7 cellular contexts compared by ENCODE assay signal in genomic region chr18:49447810-49448745, GRCh38. TPM values are rescaled to one million over a fixed set of nuclear protein-coding genes. Genes with fewer than 3 reads are reported as not detected.
DNase-seq lines count a peak whose midpoint lies in the region; ATAC-seq and TF ChIP-seq lines count a peak whose summit lies in the region.

No MANE protein-coding gene starts in this region.

- no peak overlapping the region for H3K27ac ChIP-seq in neutrophil

- H3K27me3 ChIP-seq in neutrophil = no peaks in the 10 kb centered on the region

- no peaks in the 10 kb centered on the region for H3K9me3 ChIP-seq in neutrophil

- ATAC-seq in esophagus mucosa (peak; percentile 69), HG03460 (IDR thresholded peaks at IDR 0.05; ENCODE audit: unreplicated experiment) (no peak), HG03469 (IDR thresholded peaks at IDR 0.05; ENCODE audit: unreplicated experiment) (no peak)

- no peak overlapping the region for H3K4me3 ChIP-seq in neutrophil (ENCODE audit: low read depth in 1 of 2, low read length in 1 of 2)

- no peaks in the 10 kb centered on the region for H3K36me3 ChIP-seq in neutrophil

- H3K4me1 ChIP-seq in neutrophil (ENCODE audit: control insufficient read depth in 1 of 2, insufficient read depth in 1 of 2, low read depth in 1 of 2, low read length in 1 of 2) = no peaks in the 10 kb centered on the region

- DNase-seq in NCI-H1694 (lab: John Stamatoyannopoulos, UW) (peak; percentile 57), T-helper 9 cell (peak; percentile 21)

- TF ChIP-seq CTCF in GM12873 (IDR thresholded peaks at IDR 0.05; ENCODE audit: insufficient read depth, low read depth, low read length, missing control alignments) (peak; percentile 69), neutrophil (IDR thresholded peaks at IDR 0.05) (peak; percentile 58)

RNA-seq across cellular contexts. Expression of gene DYM, which starts 12.4 kb away (rescaled TPM):
- total RNA-seq in esophagus mucosa = 39.4 TPM

RNA-seq across cellular contexts. Expression of gene C18orf32, which starts 39.0 kb away (rescaled TPM):
- total RNA-seq in esophagus mucosa = 25.5 TPM

RNA-seq across cellular contexts. Expression of gene RPL17, which starts 44.2 kb away (rescaled TPM):
- total RNA-seq in esophagus mucosa = 1,480 TPM
